ENCODE assay signal across 10 cellular contexts in genomic region chr13:51721485-51721884, GRCh38.
DNase-seq lines count a peak whose midpoint lies in the region; ATAC-seq lines count a peak whose summit lies in the region.
"Had no signal": no experiment of that assay in that cellular context is flagged by ENCODE, and none has a peak within 500 bp of the region (broad histone marks: within the 10 kb centered on the region; RNA-seq: fewer than 3 reads in every experiment).

No MANE protein-coding gene starts in this region.

- DNase-seq in medulla oblongata (ENCODE audit: extremely low spot score) = peak; percentile 61
- DNase-seq in germinal center (ENCODE audit: low spot score) = no peak
- no peak for DNase-seq in SHP77 (lab: John Stamatoyannopoulos, UW)
- DNase-seq in T-helper 9 cell = no peak
- DNase-seq in SIG-M5 (lab: John Stamatoyannopoulos, UW) = no peak
- DNase-seq: activated naive CD4-positive, alpha-beta T cell; NCI-H1105 treated with DMSO at 0.1 percent for 48 hours had no signal

- ATAC-seq in GM18502 (IDR thresholded peaks at IDR 0.05; ENCODE audit: poor library complexity, unreplicated experiment) (peak; percentile 86), GM21723 (IDR thresholded peaks at IDR 0.05; ENCODE audit: unreplicated experiment) (peak; percentile 88), HG03565 (IDR thresholded peaks at IDR 0.05; ENCODE audit: unreplicated experiment) (peak; percentile 74)
